Comparison of ENCODE assay signal across 22 cellular contexts in genomic region chr18:56510108-56510507, GRCh38.
"Had no signal": no experiment of that assay in that cellular context is flagged by ENCODE, and none has a peak within 500 bp of the region (broad histone marks: within the 10 kb centered on the region; RNA-seq: fewer than 3 reads in every experiment).

No MANE protein-coding gene starts in this region.

- ATAC-seq: heart right ventricle; natural killer cell; psoas muscle; stimulated activated naive B cell treated with anti-CD40 and anti-IgM and Interleukin-4, amounts not matched to agents 10 μg/mL and 1 μg/mL and 100 μg/mL, for 72 hours; upper lobe of right lung had no signal

- DNase-seq: heart right ventricle; islet precursor cell; left ventricle myocardium inferior; mesendoderm; naive B cell; natural killer cell; occipital lobe; psoas muscle; sigmoid colon; small intestine; spleen; stimulated activated CD4-positive, alpha-beta T cell treated with anti-CD3 and anti-CD28 coated beads, Interleukin-1b, Interleukin-23, amount 100 ng/mL, for 48 hours; stimulated activated CD4-positive, alpha-beta T cell treated with anti-CD3 and anti-CD28 coated beads, Interleukin-2, amount 100 ng/mL, for 48 hours; stimulated activated CD4-positive, alpha-beta T cell treated with anti-CD3 and anti-CD28 coated beads, Interleukin-4, amount 100 ng/mL, for 4 hours; stimulated activated CD8-positive, alpha-beta memory T cell treated with anti-CD3 and anti-CD28 coated beads, Interleukin-4, amount 100 ng/mL, for 48 hours; stimulated activated naive B cell treated with anti-CD40 and anti-IgM and Interleukin-4, amounts not matched to agents 10 μg/mL and 1 μg/mL and 100 μg/mL, for 72 hours; stomach; testis; tibial artery; trophoblast cell; upper lobe of right lung had no signal

- H3K9me3 Mint-ChIP-seq: natural killer cell had no signal

- H3K4me3 Mint-ChIP-seq: mesothelial cell of epicardium; naive B cell; natural killer cell; stimulated activated naive B cell treated with anti-CD40 and anti-IgM and Interleukin-4, amounts not matched to agents 10 μg/mL and 1 μg/mL and 100 μg/mL, for 72 hours had no signal

- H3K4me1 Mint-ChIP-seq: natural killer cell had no signal

- H3K27ac Mint-ChIP-seq: mesothelial cell of epicardium; naive B cell; natural killer cell; stimulated activated naive B cell treated with anti-CD40 and anti-IgM and Interleukin-4, amounts not matched to agents 10 μg/mL and 1 μg/mL and 100 μg/mL, for 72 hours had no signal

- H3K27me3 Mint-ChIP-seq: naive B cell; stimulated activated naive B cell treated with anti-CD40 and anti-IgM and Interleukin-4, amounts not matched to agents 10 μg/mL and 1 μg/mL and 100 μg/mL, for 72 hours had no signal

- H3K36me3 Mint-ChIP-seq: mesothelial cell of epicardium; naive B cell; natural killer cell; stimulated activated naive B cell treated with anti-CD40 and anti-IgM and Interleukin-4, amounts not matched to agents 10 μg/mL and 1 μg/mL and 100 μg/mL, for 72 hours had no signal
